Comparison of ENCODE assay signal across 1 cellular context in genomic region chr14:22822619-22823551, GRCh38.
TF ChIP-seq lines count a peak whose summit lies in the region.

No MANE protein-coding gene starts in this region.

TF ChIP-seq in HEK293, 187 proteins besides CTCF, POLR2A, EP300 and RAD21 (continued from another document):
- peak; percentile 25; the same call in 1 of the 2 replicates for TF ChIP-seq GFI1B (tag by site-specific recombination; IDR thresholded peaks at IDR 0.05)
- 0 out of 2 replicates have a peak, but pooled peaks have one; percentile 26 for TF ChIP-seq ZEB2 (tag by site-specific recombination; IDR thresholded peaks at IDR 0.05)
- no peak for TF ChIP-seq HOXA7 (CRISPR knock-in tag; IDR thresholded peaks at IDR 0.05; ENCODE audit: borderline replicate concordance)
- 0 out of 2 replicates have a peak, but pooled peaks have one; percentile 13 for TF ChIP-seq ZNF623 (tag by site-specific recombination; IDR thresholded peaks at IDR 0.05)
- TF ChIP-seq ZNF274 (IDR thresholded peaks at IDR 0.05; ENCODE audit: low read length) = no peak
- TF ChIP-seq ZNF274 (tag by site-specific recombination; IDR thresholded peaks at IDR 0.05; ENCODE audit: borderline replicate concordance) = no peak
- no peak for TF ChIP-seq PRDM10 (tag by site-specific recombination; IDR thresholded peaks at IDR 0.05)
- TF ChIP-seq TRIM28 (IDR thresholded peaks at IDR 0.05; ENCODE audit: borderline replicate concordance, low read length) = no peak
